ENCODE assay signal across 18 cellular contexts in genomic region chr7:47515305-47515834, GRCh38.
"Had no signal": no experiment of that assay in that cellular context is flagged by ENCODE, and none has a peak within 500 bp of the region (broad histone marks: within the 10 kb centered on the region; RNA-seq: fewer than 3 reads in every experiment).

No MANE protein-coding gene starts in this region.

- FAIRE-seq: endothelial cell of umbilical vein, kidney, small intestine had no signal

- ATAC-seq: foreskin keratinocyte; left cardiac atrium; left ventricle myocardium superior; mucosa of descending colon; naive thymus-derived CD8-positive, alpha-beta T cell had no signal

- H3K4me3 ChIP-seq: coronary artery, lung, mucosa of descending colon, right atrium auricular region, tibial artery, upper lobe of right lung had no signal

- H3K27me3 ChIP-seq: foreskin keratinocyte, right atrium auricular region, tibial artery, upper lobe of right lung had no signal

- H3K36me3 ChIP-seq: neutrophil, right atrium auricular region, tibial artery, upper lobe of right lung had no signal

- H3K27ac ChIP-seq: foreskin keratinocyte, neutrophil, right atrium auricular region, upper lobe of right lung had no signal

- H3K9me3 ChIP-seq: mucosa of descending colon, neutrophil, right atrium auricular region, tibial artery, upper lobe of right lung had no signal

- DNase-seq: effector CD4-positive, alpha-beta T cell; endodermal cell; erythroblast; foreskin keratinocyte; left cardiac atrium; left ventricle myocardium superior; mucosa of descending colon; naive thymus-derived CD8-positive, alpha-beta T cell; small intestine; stimulated activated CD4-positive, alpha-beta T cell treated with anti-CD3 and anti-CD28 coated beads, Interleukin-2, amount 100 ng/mL, for 48 hours; upper lobe of right lung had no signal
